In the genomic region with DNA sequence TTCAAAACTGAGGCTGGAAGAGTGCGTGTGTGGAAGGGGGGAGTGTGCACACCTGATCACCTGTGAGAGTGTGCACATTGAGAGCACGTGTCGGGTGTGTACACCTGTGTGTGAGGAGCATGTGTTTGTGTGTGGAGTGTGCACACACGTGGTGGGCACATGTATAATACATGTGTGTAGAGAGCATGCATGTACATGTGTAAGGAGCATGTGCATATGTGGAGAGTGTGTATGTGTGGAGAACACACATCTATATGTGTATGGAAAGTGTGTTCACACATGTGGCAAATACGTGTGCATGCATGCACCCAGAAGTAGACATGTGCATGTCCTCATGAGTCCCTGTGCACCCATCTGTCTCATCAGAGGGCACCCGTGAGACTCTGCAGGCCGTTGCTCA, we compare ENCODE assay signal across 18 cellular contexts.
"Had no signal": no experiment of that assay in that cellular context is flagged by ENCODE, and none has a peak within 500 bp of the region (broad histone marks: within the 10 kb centered on the region; RNA-seq: fewer than 3 reads in every experiment).

No MANE protein-coding gene starts in this region.

- H2AFZ ChIP-seq: parathyroid adenoma had no signal

- ATAC-seq: T-cell had no signal

- H3K4me3 ChIP-seq: lung, SK-N-MC, thyroid gland, uterus had no signal

- H3K9me3 Mint-ChIP-seq: mesothelial cell of epicardium, T-cell had no signal

- H3K9ac ChIP-seq: parathyroid adenoma had no signal

- H3K4me1 ChIP-seq: parathyroid adenoma, thyroid gland, uterus had no signal

- H3K9me3 ChIP-seq: thyroid gland, uterus had no signal

- H3K27me3 ChIP-seq: thyroid gland, uterus had no signal

- FAIRE-seq: frontal cortex had no signal

- DNase-seq: activated CD4-positive, alpha-beta T cell treated with anti-CD3 and anti-CD28 coated beads for 48 hours; activated CD8-positive, alpha-beta memory T cell treated with anti-CD3 and anti-CD28 coated beads, Interleukin-2, amount 50 U/mL, for 48 hours; anterior cingulate cortex; cerebellar nuclear complex; effector CD8-positive, alpha-beta T cell; head of caudate nucleus; stimulated activated CD4-positive, alpha-beta T cell treated with anti-CD3 and anti-CD28 coated beads, Interleukin-12 subunit alpha, Interleukin-12 subunit beta, amount 100 ng/mL, for 4 hours; stimulated activated CD4-positive, alpha-beta T cell treated with anti-CD3 and anti-CD28 coated beads, Interleukin-2, amount 100 ng/mL, for 24 hours; T-cell; thyroid gland; uterus; WERI-Rb-1 had no signal

- H3K36me3 ChIP-seq: thyroid gland, uterus had no signal

- H3K4me3 Mint-ChIP-seq: mesothelial cell of epicardium, T-cell had no signal

- H3K27ac Mint-ChIP-seq: mesothelial cell of epicardium had no signal

- H3K27me3 Mint-ChIP-seq: T-cell had no signal

- H3K27ac ChIP-seq: epithelial cell of prostate, parathyroid adenoma, SK-N-MC, thyroid gland, uterus, WERI-Rb-1 had no signal

- H3K4me1 Mint-ChIP-seq: mesothelial cell of epicardium had no signal
